Comparison of ENCODE assay signal across 1 cellular context in the genomic region with DNA sequence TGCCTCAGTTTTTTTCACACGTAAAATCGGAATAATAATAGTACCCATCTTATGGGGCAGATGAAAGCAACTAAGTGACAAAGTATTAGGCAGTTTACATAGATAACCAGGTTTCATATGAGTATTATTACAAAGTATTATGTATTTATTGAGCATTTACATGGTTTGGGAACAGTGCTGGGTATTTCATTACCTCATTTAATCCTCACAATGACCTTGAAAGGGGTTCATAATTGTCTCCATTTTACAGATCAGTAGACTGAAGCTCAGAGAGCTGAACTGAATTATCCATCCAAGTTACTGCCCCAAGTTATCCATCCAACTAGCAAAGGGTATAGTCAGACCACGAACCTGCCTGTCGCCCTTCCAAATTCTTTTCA.
A peak's percentile ranks its signal among the peaks of the same experiment; 100 is the strongest.
TF ChIP-seq lines count a peak whose summit lies in the region.

No MANE protein-coding gene starts in this region.

TF ChIP-seq in K562, 482 proteins besides CTCF, POLR2A, EP300 and RAD21:
- TF ChIP-seq PHF20 (IDR thresholded peaks at IDR 0.05; ENCODE audit: partially characterized antibody) (peak; percentile 19), ZNF830 (CRISPR knock-in tag; IDR thresholded peaks at IDR 0.05) (no peak), FOSL1 (tag; conservative IDR thresholded peaks at IDR 0.05) (peak; percentile 15; the same call in 1 of the 2 replicates), RBM25 (IDR thresholded peaks at IDR 0.05; ENCODE audit: low read depth, low read length, severe bottlenecking) (peak; percentile 79), NR3C1 (CRISPR knock-in tag; IDR thresholded peaks at IDR 0.05) (no peak), ZBTB11 (CRISPR knock-in tag; IDR thresholded peaks at IDR 0.05) (0 out of 6 replicates have a peak, but pooled peaks of 1 of the 3 experiments have one; percentile 3), FOXM1 (IDR thresholded peaks at IDR 0.05; ENCODE audit: low read depth) (no peak), FOXM1 (CRISPR knock-in tag; IDR thresholded peaks at IDR 0.05; ENCODE audit: low read depth) (0 out of 2 replicates have a peak, but pooled peaks have one; percentile 19)
